17 cellular contexts compared by ENCODE assay signal in genomic region chr18:58212274-58212673, GRCh38.
A peak's percentile ranks its signal among the peaks of the same experiment; 100 is the strongest.
DNase-seq lines count a peak whose midpoint lies in the region; ATAC-seq, FAIRE-seq and TF ChIP-seq lines count a peak whose summit lies in the region.
"Had no signal": no experiment of that assay in that cellular context is flagged by ENCODE, and none has a peak within 500 bp of the region (broad histone marks: within the 10 kb centered on the region; RNA-seq: fewer than 3 reads in every experiment).

No MANE protein-coding gene starts in this region.

- H3K4me2 ChIP-seq in PC-9 = no peak overlapping the region

- peaks cover 77% of the 10 kb centered on the region for H3K79me2 ChIP-seq in PC-9 (ENCODE audit: low read depth)

- CTCF ChIA-PET in PC-9 (lab: Charles Lee) = no interaction called here

- H4K20me1 ChIP-seq in PC-9 (ENCODE audit: insufficient read depth) = no peaks in the 10 kb centered on the region

- H3K27ac ChIP-seq in PC-9 = peak overlapping the region; percentile 78
- H3K27ac ChIP-seq: right lobe of liver had no signal

- TF ChIP-seq POLR2A in GM12892 (IDR thresholded peaks at IDR 0.05; ENCODE audit: low read depth, low read length) = no peak

- H3K4me3 ChIP-seq in PC-9 (no peak overlapping the region), mucosa of descending colon (no peak overlapping the region)
- H3K4me3 ChIP-seq: right lobe of liver had no signal

- DNase-seq in GM12892 (ENCODE audit: insufficient read length) (no peak), PC-9 (no peak), mucosa of descending colon (no peak), GM19240 (ENCODE audit: insufficient read length, low spot score) (no peak), activated gamma-delta T cell (lab: John Stamatoyannopoulos, UW) (no peak), NCI-H1436 treated with DMSO at 0.1 percent for 48 hours (lab: John Stamatoyannopoulos, UW) (no peak), GM03348 (ENCODE audit: low spot score) (no peak)
- DNase-seq: activated effector memory CD4-positive, alpha-beta T cell treated with Interleukin-2 at 50 U/mL for 16 hours; EL; foreskin fibroblast; kidney glomerular epithelial cell; NCI-H1092; NCI-H526; nucleus accumbens; right lobe of liver; SHP77 treated with DMSO at 0.1 percent for 48 hours had no signal

- H3K27me3 ChIP-seq in PC-9 (ENCODE audit: insufficient read depth, low read depth) = no peaks in the 10 kb centered on the region
- H3K27me3 ChIP-seq: right lobe of liver had no signal

- FAIRE-seq in GM12892 (lab: Jason Lieb, UNC) = peak; percentile 61

- peak; percentile 46 for ATAC-seq in GM21423 (IDR thresholded peaks at IDR 0.05; ENCODE audit: unreplicated experiment)
- peak; percentile 73 for ATAC-seq in mucosa of descending colon
- ATAC-seq: right lobe of liver had no signal

- H3K36me3 ChIP-seq in PC-9 (ENCODE audit: low read depth) (no peaks in the 10 kb centered on the region), mucosa of descending colon (ENCODE audit: low read depth) (no peaks in the 10 kb centered on the region)
- H3K36me3 ChIP-seq: right lobe of liver had no signal

- H2AFZ ChIP-seq in PC-9 = no peak overlapping the region

- POLR2A ChIA-PET in PC-9 (lab: Charles Lee; ENCODE audit: unreplicated experiment) = interaction anchor here (1.0 kb wide), 1 partner anchor 16 kb away, joined by 7 read pairs; no protein-coding TSS in a partner anchor

- TF ChIP-seq CTCF in PC-9 (conservative IDR thresholded peaks at IDR 0.05) (no peak), mucosa of descending colon (IDR thresholded peaks at IDR 0.05) (no peak)

- peaks cover 46% of the 10 kb centered on the region for H3F3A ChIP-seq in PC-9 (ENCODE audit: insufficient read depth, low read depth)

- H3K9me3 ChIP-seq in PC-9 (ENCODE audit: insufficient read depth, low read depth) (no peaks in the 10 kb centered on the region), mucosa of descending colon (no peaks in the 10 kb centered on the region)
- H3K9me3 ChIP-seq: right lobe of liver had no signal

- H3K4me1 ChIP-seq in PC-9 (replicated peaks; ENCODE audit: insufficient read depth) = peaks cover 92% of the 10 kb centered on the region
- H3K4me1 ChIP-seq in mucosa of descending colon (ENCODE audit: low read depth) = peaks cover 28% of the 10 kb centered on the region

- BruUV-seq in PC-9 (replicated peaks; lab: Mats Ljungman, UMichigan) = no TSS peak

- no peaks in the 10 kb centered on the region for H3K9me2 ChIP-seq in PC-9 (ENCODE audit: insufficient read depth)

- intact Hi-C loops in PC-9 (cut with micrococcal nuclease; ENCODE audit: unreplicated experiment) = no loop called here
- intact Hi-C loops in mucosa of descending colon (cut with DNase I, micrococcal nuclease) = no loop called here
